ENCODE assay signal across 24 cellular contexts in the genomic region with DNA sequence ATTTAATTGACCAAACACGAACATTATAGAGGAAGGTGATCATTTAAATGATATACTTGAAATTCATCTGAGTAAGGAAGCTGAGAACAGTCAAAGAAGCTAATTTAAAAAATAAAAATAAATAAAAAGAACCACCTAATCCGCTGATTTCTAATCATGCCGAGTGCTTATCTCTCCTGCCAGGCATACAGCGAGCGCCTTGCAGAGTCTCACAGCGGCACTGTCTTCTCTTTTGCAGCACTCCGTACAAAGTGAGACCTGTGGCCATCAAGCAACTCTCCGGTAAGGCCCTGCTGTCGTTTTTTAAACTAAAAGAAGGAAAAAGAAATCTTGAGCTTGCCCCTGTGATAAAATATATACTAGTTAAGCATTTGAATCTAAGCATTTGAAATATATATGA. TPM values are rescaled to one million over a fixed set of nuclear protein-coding genes. Genes with fewer than 3 reads are reported as not detected.
"Had no signal": no experiment of that assay in that cellular context is flagged by ENCODE, and none has a peak within 500 bp of the region (broad histone marks: within the 10 kb centered on the region; RNA-seq: fewer than 3 reads in every experiment).

No MANE protein-coding gene starts in this region.

- H3K27ac ChIP-seq: breast epithelium, Peyer's patch, RWPE1, SJSA1, WERI-Rb-1 had no signal

- H3K36me3 ChIP-seq: breast epithelium, SJSA1 had no signal

- H3K4me1 ChIP-seq: breast epithelium, Peyer's patch, SJSA1 had no signal

- H3K27me3 ChIP-seq: breast epithelium, Peyer's patch, SJSA1 had no signal

- H3K9me3 ChIP-seq: breast epithelium, Peyer's patch had no signal

- H3K4me3 ChIP-seq: breast epithelium, Peyer's patch, SJSA1 had no signal

- DNase-seq: activated CD4-positive, alpha-beta T cell treated with anti-CD3 and anti-CD28 coated beads for 4 hours; activated CD8-positive, alpha-beta memory T cell treated with anti-CD3 and anti-CD28 coated beads, Interleukin-2, amount 50 U/mL, for 4 hours; activated CD8-positive, alpha-beta T cell treated with anti-CD3 and anti-CD28 coated beads for 36 hours; activated naive CD4-positive, alpha-beta T cell; activated T-cell treated with anti-CD3 and anti-CD28 coated beads, Interleukin-2, amount 50 U/mL, for 72 hours; caudate nucleus; KG1; NCI-H1092 treated with DMSO at 0.1 percent for 48 hours; NCI-H146; NCI-H187 treated with DMSO at 0.1 percent for 48 hours; NCI-H2081 treated with DMSO at 0.1 percent for 48 hours; NCI-H2171 treated with DMSO at 0.1 percent for 48 hours; NCI-H226; NCI-H526; NCI-H774; NK-92 treated with Interleukin-12 subunit alpha and Interleukin-12 subunit beta, amount 100 ng/mL, for 24 hours; Peyer's patch; SW 1271; WERI-Rb-1 had no signal

- ATAC-seq: activated CD8-positive, alpha-beta T cell treated with anti-CD3 and anti-CD28 coated beads for 36 hours; activated T-cell treated with anti-CD3 and anti-CD28 coated beads, Interleukin-2, amount 50 U/mL, for 72 hours; SK-N-SH treated with all-trans-retinoic acid at 6 μM for 48 hours had no signal

RNA-seq across cellular contexts. Expression of gene PDE9A, which starts 45.3 kb away (rescaled TPM):
- total RNA-seq: MCF 10A had no signal
